Comparison of ENCODE assay signal across 8 cellular contexts in the genomic region with DNA sequence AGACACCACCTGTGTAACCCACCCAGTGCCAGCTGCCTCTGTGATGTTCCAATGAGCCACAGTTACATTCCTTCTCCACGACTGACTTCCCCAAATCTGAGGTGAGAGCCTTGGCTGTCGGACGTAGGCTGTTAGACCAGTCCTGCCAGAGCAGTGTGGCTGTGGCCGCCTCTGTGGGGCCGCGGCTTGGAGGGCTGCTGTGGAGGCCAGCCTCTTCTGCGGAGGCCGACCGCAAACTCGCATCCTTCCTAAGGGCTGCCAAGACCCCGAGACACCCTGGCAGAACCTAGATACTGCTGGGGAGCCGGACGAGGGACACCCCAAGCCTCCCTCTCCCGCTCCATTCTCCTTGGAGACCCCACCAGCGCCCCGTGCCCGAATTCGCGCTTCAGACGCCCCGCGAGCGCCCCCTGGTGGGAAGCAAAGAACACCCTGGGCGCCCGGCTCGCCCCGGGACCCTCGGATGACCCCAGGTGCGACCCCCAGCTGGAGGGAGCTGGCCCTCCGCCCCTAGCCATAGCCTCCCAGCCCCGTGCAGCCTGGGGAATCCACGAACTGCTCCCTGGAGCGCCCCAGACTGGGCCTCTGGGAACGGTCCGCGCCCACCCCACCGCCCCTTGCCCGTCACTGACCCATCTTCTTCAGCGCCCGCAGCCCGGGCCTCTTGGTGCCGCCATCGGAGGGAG. TPM values are rescaled to one million over a fixed set of nuclear protein-coding genes. Genes with fewer than 3 reads are reported as not detected.
A peak's percentile ranks its signal among the peaks of the same experiment; 100 is the strongest.
DNase-seq lines count a peak whose midpoint lies in the region; ATAC-seq and TF ChIP-seq lines count a peak whose summit lies in the region.

No MANE protein-coding gene starts in this region.

- intact Hi-C loops in IMR-90 (cut with micrococcal nuclease) (loop anchor here (2.0 to 5.0 kb wide), 4 partner anchors 39 to 721 kb away; a partner anchor contains a TSS), upper lobe of right lung (cut with DNase I) (no loop called here)
- intact Hi-C loops in naive thymus-derived CD4-positive, alpha-beta T cell (cut with micrococcal nuclease): loop anchor here in 1 of 2 donors (5.0 kb wide), 1 partner anchor 354 kb away; no protein-coding TSS in a partner anchor

- peaks cover 9% of the 10 kb centered on the region; the same call in 1 of the 2 replicates for H4K20me1 ChIP-seq in IMR-90 (ENCODE audit: insufficient read depth, low read length)

- H3K27ac Mint-ChIP-seq in activated CD4-positive, alpha-beta memory T cell treated with anti-CD3 and anti-CD28 coated beads, Interleukin-2, amount 10 ng/mL, durations not matched to agents 7 days and 5 days: no peak overlapping the region
- H3K27ac Mint-ChIP-seq in naive thymus-derived CD4-positive, alpha-beta T cell: peak overlapping the region in 5 of 9 donors; percentile 18 to 76 (median 57)

- peaks cover 9% of the 10 kb centered on the region for H3K27me3 Mint-ChIP-seq in activated CD4-positive, alpha-beta memory T cell treated with anti-CD3 and anti-CD28 coated beads, Interleukin-2, amount 10 ng/mL, durations not matched to agents 7 days and 5 days
- H3K27me3 Mint-ChIP-seq in naive thymus-derived CD4-positive, alpha-beta T cell: peaks cover 0 to 10% (median 0%) of the 10 kb centered on the region in 5 donors

- H2BK20ac ChIP-seq in IMR-90 (ENCODE audit: low read depth, low read length): peak overlapping the region; percentile 52

- peaks cover 35 to 59% of the 10 kb centered on the region in 2 experiments for H3K79me1 ChIP-seq in IMR-90 (ENCODE audit: low read depth in 1 of 2, low read length in 2 of 2)

- H3K36me3 Mint-ChIP-seq in activated CD4-positive, alpha-beta memory T cell treated with anti-CD3 and anti-CD28 coated beads, Interleukin-2, amount 10 ng/mL, durations not matched to agents 7 days and 5 days (ENCODE audit: low read depth): no peaks in the 10 kb centered on the region
- no peaks in the 10 kb centered on the region for H3K36me3 Mint-ChIP-seq in naive thymus-derived CD4-positive, alpha-beta T cell

- no peaks in the 10 kb centered on the region for H3K9me3 Mint-ChIP-seq in activated CD4-positive, alpha-beta memory T cell treated with anti-CD3 and anti-CD28 coated beads, Interleukin-2, amount 10 ng/mL, durations not matched to agents 7 days and 5 days
- H3K9me3 Mint-ChIP-seq in naive thymus-derived CD4-positive, alpha-beta T cell: no peaks in the 10 kb centered on the region

- H3K36me3 ChIP-seq in IMR-90 (ENCODE audit: control insufficient read depth, insufficient read depth, low read length) (no peaks in the 10 kb centered on the region), upper lobe of right lung (no peaks in the 10 kb centered on the region)
- H3K36me3 ChIP-seq in naive thymus-derived CD4-positive, alpha-beta T cell (ENCODE audit: control insufficient read depth in 2 of 3, insufficient read depth in 3 of 3, low read length in 3 of 3): peaks cover 0 to 7% (median 0%) of the 10 kb centered on the region in 3 experiments

- 0 out of 3 replicates have a peak overlapping the region, but pooled peaks have one; percentile 44 for H2BK15ac ChIP-seq in IMR-90 (ENCODE audit: low read depth, low read length)

- ATAC-seq in IMR-90 (ENCODE audit: low read depth) (peak; percentile 1), upper lobe of right lung (no peak), HG03521 (IDR thresholded peaks at IDR 0.05; ENCODE audit: unreplicated experiment) (no peak), GM18867 (IDR thresholded peaks at IDR 0.05; ENCODE audit: unreplicated experiment) (no peak)
- ATAC-seq in naive thymus-derived CD4-positive, alpha-beta T cell: no peak

- peak overlapping the region; percentile 65 for H3K9ac ChIP-seq in IMR-90 (ENCODE audit: low read depth, low read length)

- H3K56ac ChIP-seq in IMR-90 (ENCODE audit: extremely low read depth, insufficient read depth, low read length): no peak overlapping the region; the same call in 1 of the 2 replicates

- H3K4me3 ChIP-seq in IMR-90 (ENCODE audit: insufficient read depth, low read depth, low read length) (peak overlapping the region; percentile 84), upper lobe of right lung (peak overlapping the region; percentile 79)
- peak overlapping the region; percentile 60 for H3K4me3 ChIP-seq in naive thymus-derived CD4-positive, alpha-beta T cell (ENCODE audit: low read length)

- no peak for TF ChIP-seq POLR2A in IMR-90 (IDR thresholded peaks at IDR 0.05; ENCODE audit: low read depth, low read length)

- H2BK120ac ChIP-seq in IMR-90 (ENCODE audit: low read depth, low read length): peak overlapping the region; percentile 19; the same call in 1 of the 2 replicates

- H3K23ac ChIP-seq in IMR-90 (ENCODE audit: low read depth, low read length): peak overlapping the region; percentile 90

- POLR2A ChIA-PET in IMR-90 (lab: Charles Lee; ENCODE audit: unreplicated experiment): no interaction called here
- POLR2A ChIA-PET in activated CD4-positive, alpha-beta memory T cell treated with anti-CD3 and anti-CD28 coated beads, Interleukin-2, amount 10 ng/mL, durations not matched to agents 7 days and 5 days (lab: Charles Lee): interaction anchor here (1.0 kb wide), 1 partner anchor 17 kb away, joined by 3 read pairs; a partner anchor contains a TSS
- POLR2A ChIA-PET in naive thymus-derived CD4-positive, alpha-beta T cell (lab: Charles Lee): interaction anchor here (1.1 to 13.3 kb wide), 2 partner anchors 17 to 66 kb away, joined by 5 to 232 read pairs; a partner anchor contains a TSS

- H4K8ac ChIP-seq in IMR-90 (ENCODE audit: low read depth in 2 of 2, low read length in 2 of 2): peak overlapping the region; percentile 7 to 21; a peak in 1 of 4 replicates

- H3K9me3 ChIP-seq in IMR-90 (ENCODE audit: control insufficient read depth, insufficient read depth, low read length): no peaks in the 10 kb centered on the region
- H3K9me3 ChIP-seq in naive thymus-derived CD4-positive, alpha-beta T cell (ENCODE audit: control insufficient read depth in 2 of 3, low read length in 3 of 3): no peaks in the 10 kb centered on the region
- H3K9me3 ChIP-seq in upper lobe of right lung: no peaks in the 10 kb centered on the region

- peak overlapping the region; percentile 46 for H3K4me3 Mint-ChIP-seq in activated CD4-positive, alpha-beta memory T cell treated with anti-CD3 and anti-CD28 coated beads, Interleukin-2, amount 10 ng/mL, durations not matched to agents 7 days and 5 days
- H3K4me3 Mint-ChIP-seq in naive thymus-derived CD4-positive, alpha-beta T cell: peak overlapping the region; percentile 49 to 89 (median 68)

- CTCF ChIA-PET in IMR-90 (lab: Yijun Ruan, JAX): interaction anchor here (0.6 to 1.6 kb wide), 2 partner anchors 19 to 38 kb away, joined by 3 read pairs; no protein-coding TSS in a partner anchor
- CTCF ChIA-PET in activated CD4-positive, alpha-beta memory T cell treated with anti-CD3 and anti-CD28 coated beads, Interleukin-2, amount 10 ng/mL, durations not matched to agents 7 days and 5 days (lab: Charles Lee): interaction anchor here (11.5 kb wide), 1 partner anchor 17 kb away, joined by 347 read pairs; a partner anchor contains a TSS
- CTCF ChIA-PET in naive thymus-derived CD4-positive, alpha-beta T cell (lab: Charles Lee): interaction anchor here (0.7 to 2.3 kb wide), 4 partner anchors 17 to 302 kb away, joined by 3 to 9 read pairs (median 5); a partner anchor contains a TSS

- WGBS in IMR-90 (ENCODE audit: extremely low coverage in 2 of 2, insufficient read length in 1 of 2), 2 experiments: 3% methylated on average over 27 of the region's 43 CpGs; no CpG with 5 or more reads in 1 of the 2 experiments

- H4K5ac ChIP-seq in IMR-90 (ENCODE audit: low read depth, low read length): peak overlapping the region; percentile 1; the same call in 1 of the 2 replicates

- peak overlapping the region; percentile 84 for H2AK9ac ChIP-seq in IMR-90 (replicated peaks; ENCODE audit: low read depth, low read length, poor library complexity)

- H3K9me1 ChIP-seq in IMR-90 (ENCODE audit: insufficient read depth, low read length): peaks cover 26% of the 10 kb centered on the region

- H2AFZ ChIP-seq in IMR-90 (replicated peaks; ENCODE audit: low read length, poor library complexity): peak overlapping the region; percentile 86

- peak overlapping the region; percentile 90 for H2AK5ac ChIP-seq in IMR-90 (ENCODE audit: low read depth, low read length)

- H3K4me1 Mint-ChIP-seq in activated CD4-positive, alpha-beta memory T cell treated with anti-CD3 and anti-CD28 coated beads, Interleukin-2, amount 10 ng/mL, durations not matched to agents 7 days and 5 days: peaks cover 18% of the 10 kb centered on the region
- H3K4me1 Mint-ChIP-seq in naive thymus-derived CD4-positive, alpha-beta T cell: peaks cover 9 to 24% (median 21%) of the 10 kb centered on the region in 7 donors

- DNase-seq in COLO668 (lab: John Stamatoyannopoulos, UW; ENCODE audit: unreplicated experiment) (peak; percentile 10), IMR-90 (no peak), epithelial cell of prostate (ENCODE audit: low read depth, low spot score) (no peak), upper lobe of right lung (peak; percentile 80)
- peak; percentile 54 for DNase-seq in activated CD4-positive, alpha-beta memory T cell treated with anti-CD3 and anti-CD28 coated beads, Interleukin-2, amount 10 ng/mL, durations not matched to agents 7 days and 5 days
- DNase-seq in naive thymus-derived CD4-positive, alpha-beta T cell: peak in 8 of 9 donors; percentile 31 to 72 (median 41)

- TF ChIP-seq RAD21 in IMR-90 (IDR thresholded peaks at IDR 0.05; ENCODE audit: low read length): peak; percentile 39

- H3K18ac ChIP-seq in IMR-90 (ENCODE audit: low read depth, low read length): no peak overlapping the region; the same call in 1 of the 2 replicates

- H3K27me3 ChIP-seq in IMR-90 (ENCODE audit: control insufficient read depth, insufficient read depth, low read length) (no peaks in the 10 kb centered on the region), upper lobe of right lung (no peaks in the 10 kb centered on the region)
- no peaks in the 10 kb centered on the region for H3K27me3 ChIP-seq in naive thymus-derived CD4-positive, alpha-beta T cell (ENCODE audit: control insufficient read depth in 2 of 2, insufficient read depth in 2 of 2, low read length in 2 of 2)

- H3K4me2 ChIP-seq in IMR-90 (ENCODE audit: low read depth, low read length): peak overlapping the region; percentile 94

- peak overlapping the region; percentile 84 for H3K4ac ChIP-seq in IMR-90 (ENCODE audit: low read depth, low read length)

- TF ChIP-seq CTCF in IMR-90 (conservative IDR thresholded peaks at IDR 0.05; ENCODE audit: low read depth, low read length): peak; percentile 60
- TF ChIP-seq CTCF in upper lobe of right lung (IDR thresholded peaks at IDR 0.05): peak; percentile 90

- peak overlapping the region; percentile 70 for H3K27ac ChIP-seq in IMR-90 (ENCODE audit: insufficient read depth, low read length)
- H3K27ac ChIP-seq in epithelial cell of prostate: peak overlapping the region; percentile 94
- peak overlapping the region; percentile 95 for H3K27ac ChIP-seq in naive thymus-derived CD4-positive, alpha-beta T cell (ENCODE audit: low read depth, low read length)
- H3K27ac ChIP-seq in upper lobe of right lung: peak overlapping the region; percentile 92

- dilution Hi-C loops in IMR-90 (cut with HindIII; ENCODE audit: low sequenced_read_pairs, unreplicated experiment): no loop called here

- in situ Hi-C loops in IMR-90 (cut with MboI; ENCODE audit: low sequenced_read_pairs): no loop called here

- H3K4me1 ChIP-seq in IMR-90 (ENCODE audit: control insufficient read depth, insufficient read depth, low read length): peaks cover 41% of the 10 kb centered on the region
- peaks cover 11 to 12% of the 10 kb centered on the region in 2 donors for H3K4me1 ChIP-seq in naive thymus-derived CD4-positive, alpha-beta T cell (ENCODE audit: control insufficient read depth in 2 of 2, insufficient read depth in 2 of 2, low read length in 2 of 2)
- peaks cover 47% of the 10 kb centered on the region for H3K4me1 ChIP-seq in upper lobe of right lung

- H3K14ac ChIP-seq in IMR-90 (replicated peaks; ENCODE audit: low read depth, low read length): peak overlapping the region; percentile 38

- H4K91ac ChIP-seq in IMR-90 (ENCODE audit: insufficient read depth, low read depth, low read length): peak overlapping the region; percentile 55

- no TSS peak for BruUV-seq in IMR-90 (replicated peaks; lab: Mats Ljungman, UMichigan)

- H2BK5ac ChIP-seq in IMR-90 (ENCODE audit: low read depth, low read length, poor library complexity, severe bottlenecking): peak overlapping the region; percentile 14

RNA-seq across cellular contexts. Expression of a gene that starts 0.6 kb away (rescaled TPM):
- 5.3 and 5.6 TPM in 2 replicates for total RNA-seq in IMR-90 (2012; rRNA removed)
- 36.6 and 39.0 TPM in 2 replicates for polyA plus RNA-seq in IMR-90 (2012; rRNA removed)
- polyA plus RNA-seq in IMR-90 (2012; cell fraction: cytosol; rRNA removed): 14.8 and 45.8 TPM in 2 replicates
- 35.9 and 73.0 TPM in 2 replicates for polyA plus RNA-seq in IMR-90 (2012; cell fraction: nucleus; rRNA removed; ENCODE audit: low replicate concordance)
- 1 to 10 TPM; 2.7 to 3.1 TPM for total RNA-seq in activated CD4-positive, alpha-beta memory T cell treated with anti-CD3 and anti-CD28 coated beads, Interleukin-2, amount 10 ng/mL, durations not matched to agents 7 days and 5 days
- total RNA-seq in naive thymus-derived CD4-positive, alpha-beta T cell: 1 to 10 TPM; 2.0 to 5.1 (median 3.2) TPM
- polyA plus RNA-seq in naive thymus-derived CD4-positive, alpha-beta T cell: under 1 TPM in 1 of 2 donors, not detected in 1; 0.21 TPM
- 37.0 TPM for total RNA-seq in upper lobe of right lung

RNA-seq across cellular contexts. Expression of a gene that starts 3.7 kb away (rescaled TPM):
- total RNA-seq in IMR-90 (2012; rRNA removed) (1.7 and 2.3 TPM in 2 replicates), upper lobe of right lung (16.3 TPM)
- polyA plus RNA-seq in IMR-90 (2012; rRNA removed): 5.7 and 6.1 TPM in 2 replicates
- polyA plus RNA-seq in IMR-90 (2012; cell fraction: cytosol; rRNA removed): 4.5 and 5.5 TPM in 2 replicates
- polyA plus RNA-seq in IMR-90 (2012; cell fraction: nucleus; rRNA removed; ENCODE audit: low replicate concordance): 29.9 and 39.6 TPM in 2 replicates
- total RNA-seq in activated CD4-positive, alpha-beta memory T cell treated with anti-CD3 and anti-CD28 coated beads, Interleukin-2, amount 10 ng/mL, durations not matched to agents 7 days and 5 days: 10 to 100 TPM; 15.0 to 17.8 TPM
- total RNA-seq in naive thymus-derived CD4-positive, alpha-beta T cell: 10 to 100 TPM; 17.9 to 59.5 (median 31.3) TPM
- polyA plus RNA-seq in naive thymus-derived CD4-positive, alpha-beta T cell: 10 to 100 TPM; 12.3 to 13.9 TPM

RNA-seq across cellular contexts. Expression of a gene that starts 16.5 kb away (rescaled TPM):
- total RNA-seq in IMR-90 (2012; rRNA removed): 5.9 and 8.6 TPM in 2 replicates
- 14.5 TPM in 2 replicates for polyA plus RNA-seq in IMR-90 (2012; rRNA removed)
- 13.5 and 13.8 TPM in 2 replicates for polyA plus RNA-seq in IMR-90 (2012; cell fraction: cytosol; rRNA removed)
- 8.5 and 12.5 TPM in 2 replicates for polyA plus RNA-seq in IMR-90 (2012; cell fraction: nucleus; rRNA removed; ENCODE audit: low replicate concordance)
- total RNA-seq in activated CD4-positive, alpha-beta memory T cell treated with anti-CD3 and anti-CD28 coated beads, Interleukin-2, amount 10 ng/mL, durations not matched to agents 7 days and 5 days: 10 to 100 TPM; 35.0 to 35.8 TPM
- total RNA-seq in naive thymus-derived CD4-positive, alpha-beta T cell: 10 to 100 TPM; 28.5 to 41.3 (median 37.6) TPM
- 1 to 10 TPM; 5.1 to 6.1 TPM for polyA plus RNA-seq in naive thymus-derived CD4-positive, alpha-beta T cell
- total RNA-seq in upper lobe of right lung: 36.1 TPM

RNA-seq across cellular contexts. Expression of a gene that starts 29.9 kb away (rescaled TPM):
- total RNA-seq in IMR-90 (2012; rRNA removed) (5.6 and 6.1 TPM in 2 replicates), upper lobe of right lung (5.7 TPM)
- 4.5 TPM in 2 replicates for polyA plus RNA-seq in IMR-90 (2012; rRNA removed)
- 5.2 and 10.6 TPM in 2 replicates for polyA plus RNA-seq in IMR-90 (2012; cell fraction: cytosol; rRNA removed)
- polyA plus RNA-seq in IMR-90 (2012; cell fraction: nucleus; rRNA removed; ENCODE audit: low replicate concordance): 2.9 and 6.9 TPM in 2 replicates
- 1 to 10 TPM; 6.5 to 8.0 TPM for total RNA-seq in activated CD4-positive, alpha-beta memory T cell treated with anti-CD3 and anti-CD28 coated beads, Interleukin-2, amount 10 ng/mL, durations not matched to agents 7 days and 5 days
- total RNA-seq in naive thymus-derived CD4-positive, alpha-beta T cell: 1 to 10 TPM; 2.2 to 8.2 (median 3.4) TPM
- 1 to 10 TPM; 2.4 to 3.2 TPM for polyA plus RNA-seq in naive thymus-derived CD4-positive, alpha-beta T cell

Comparison
In these comparisons a context has a peak if more than half of its experiments do, and no peak if none do; other contexts are left out.
1. DNase-seq: peak in COLO668 (single experiment), activated CD4-positive, alpha-beta memory T cell treated with anti-CD3 and anti-CD28 coated beads, Interleukin-2, amount 10 ng/mL, durations not matched to agents 7 days and 5 days (single experiment), naive thymus-derived CD4-positive, alpha-beta T cell (8 of 9) and upper lobe of right lung (single experiment); none in IMR-90 (single experiment) and epithelial cell of prostate (single experiment).
2. Peak in every context shown above with its lines, with median percentiles within 50 percentile points of each other: H3K27ac ChIP-seq and H3K4me3 ChIP-seq.